In the genomic region with DNA sequence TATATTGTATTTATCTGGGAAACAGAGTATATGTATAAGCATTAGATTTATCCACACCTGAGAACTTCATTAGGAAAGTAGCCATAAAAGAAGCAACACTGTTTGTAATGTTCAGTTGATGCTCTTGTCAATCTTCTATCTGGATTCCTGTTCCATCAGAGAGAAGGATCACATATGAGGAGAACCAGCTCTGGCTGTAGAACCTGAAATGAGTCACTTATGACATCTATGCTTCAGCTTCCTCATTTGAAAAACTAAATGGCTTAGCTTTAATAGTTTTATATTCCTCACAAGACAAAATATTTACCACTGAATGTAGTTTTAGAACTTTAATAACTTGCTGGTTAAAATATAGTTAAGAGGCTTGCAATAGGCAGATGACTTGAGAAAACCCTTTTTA, we compare ENCODE assay signal across 19 cellular contexts.
DNase-seq lines count a peak whose midpoint lies in the region; ATAC-seq, FAIRE-seq and TF ChIP-seq lines count a peak whose summit lies in the region.
"Had no signal": no experiment of that assay in that cellular context is flagged by ENCODE, and none has a peak within 500 bp of the region (broad histone marks: within the 10 kb centered on the region; RNA-seq: fewer than 3 reads in every experiment).

No MANE protein-coding gene starts in this region.

- H3K27me3 ChIP-seq in astrocyte (ENCODE audit: insufficient read depth, low read length) (no peaks in the 10 kb centered on the region), right cardiac atrium (ENCODE audit: control insufficient read depth, insufficient read depth) (no peaks in the 10 kb centered on the region)
- H3K27me3 ChIP-seq: spleen had no signal

- ATAC-seq in right cardiac atrium (no peak), GM18861 (IDR thresholded peaks at IDR 0.05; ENCODE audit: unreplicated experiment) (no peak)
- ATAC-seq: A549; activated naive CD8-positive, alpha-beta T cell treated with anti-CD3 and anti-CD28 coated beads, Interleukin-2, amount 50 U/mL, for 24 hours; psoas muscle had no signal

- no peaks in the 10 kb centered on the region for H4K20me1 ChIP-seq in astrocyte (ENCODE audit: insufficient read depth, low read length)

- H3K4me3 ChIP-seq in astrocyte (ENCODE audit: insufficient read depth, low read depth, low read length) (no peak overlapping the region), right cardiac atrium (ENCODE audit: low read length) (no peak overlapping the region)
- H3K4me3 ChIP-seq: A549, psoas muscle, spleen had no signal

- FAIRE-seq in astrocyte (lab: Jason Lieb, UNC), result peak; percentile 65

- H3K27ac Mint-ChIP-seq in astrocyte (ENCODE audit: unreplicated experiment), result no peak overlapping the region
- H3K27ac Mint-ChIP-seq: activated naive CD8-positive, alpha-beta T cell treated with anti-CD3 and anti-CD28 coated beads, Interleukin-2, amount 50 U/mL, for 24 hours; mesothelial cell of epicardium had no signal

- no peak for TF ChIP-seq CTCF in astrocyte (IDR thresholded peaks at IDR 0.05; ENCODE audit: insufficient read depth, low read depth, low read length)

- intact Hi-C loops in right cardiac atrium (cut with DNase I), result no loop called here

- peaks cover 8% of the 10 kb centered on the region for H3K36me3 Mint-ChIP-seq in astrocyte (ENCODE audit: low read depth, unreplicated experiment)

- H3K9ac ChIP-seq in astrocyte (ENCODE audit: low read length), result no peak overlapping the region

- H3K36me3 ChIP-seq in astrocyte (ENCODE audit: insufficient read depth, low read length), result no peaks in the 10 kb centered on the region

- DNase-seq in AG08395 (ENCODE audit: low spot score), result peak; percentile 9
- DNase-seq in M059J (ENCODE audit: low read depth), result peak; percentile 7
- peak; percentile 16 for DNase-seq in astrocyte (ENCODE audit: low read depth)
- peak; percentile 58 for DNase-seq in iris pigment epithelial cell (ENCODE audit: low read depth)
- DNase-seq in right cardiac atrium, result no peak
- no peak for DNase-seq in cerebellum (ENCODE audit: low spot score)
- no peak for DNase-seq in GM03348 (ENCODE audit: low spot score)
- DNase-seq: activated naive CD8-positive, alpha-beta T cell treated with anti-CD3 and anti-CD28 coated beads, Interleukin-2, amount 50 U/mL, for 24 hours; C1 segment of cervical spinal cord; hypothalamus; MM.1S; NCI-H2029 treated with DMSO at 0.1 percent for 48 hours; NCI-H446 treated with DMSO at 0.1 percent for 48 hours; psoas muscle; spleen; T-helper 2 cell had no signal

- no peaks in the 10 kb centered on the region for H3K27me3 Mint-ChIP-seq in astrocyte (ENCODE audit: low read depth, unreplicated experiment)
- H3K27me3 Mint-ChIP-seq: activated naive CD8-positive, alpha-beta T cell treated with anti-CD3 and anti-CD28 coated beads, Interleukin-2, amount 50 U/mL, for 24 hours had no signal

- H3K4me1 Mint-ChIP-seq in astrocyte (ENCODE audit: low read depth, unreplicated experiment), result peaks cover 10% of the 10 kb centered on the region
- H3K4me1 Mint-ChIP-seq: activated naive CD8-positive, alpha-beta T cell treated with anti-CD3 and anti-CD28 coated beads, Interleukin-2, amount 50 U/mL, for 24 hours had no signal

- no peak overlapping the region for H2AFZ ChIP-seq in astrocyte (ENCODE audit: low read depth, low read length)

- H3K4me2 ChIP-seq in astrocyte (ENCODE audit: low read length), result no peak overlapping the region
- H3K4me2 ChIP-seq: A549 had no signal

- peaks cover 10% of the 10 kb centered on the region for H3K9me3 Mint-ChIP-seq in astrocyte (ENCODE audit: unreplicated experiment)

- no peak overlapping the region for H3K4me3 Mint-ChIP-seq in astrocyte (ENCODE audit: unreplicated experiment)
- H3K4me3 Mint-ChIP-seq: activated naive CD8-positive, alpha-beta T cell treated with anti-CD3 and anti-CD28 coated beads, Interleukin-2, amount 50 U/mL, for 24 hours; mesothelial cell of epicardium had no signal

- no peak overlapping the region for H3K27ac ChIP-seq in astrocyte (ENCODE audit: low read depth, low read length)
- no peak overlapping the region for H3K27ac ChIP-seq in right cardiac atrium (ENCODE audit: low read length)
- H3K27ac ChIP-seq: psoas muscle, spleen had no signal

- no peaks in the 10 kb centered on the region for H3K79me2 ChIP-seq in astrocyte (ENCODE audit: insufficient read depth, low read length)

- peaks cover 5% of the 10 kb centered on the region for H3K4me1 ChIP-seq in astrocyte (ENCODE audit: insufficient read depth, low read length)
- H3K4me1 ChIP-seq in right cardiac atrium (ENCODE audit: control insufficient read depth, insufficient read depth, low read length), result peaks cover 3% of the 10 kb centered on the region

- no peaks in the 10 kb centered on the region for H3K9me3 ChIP-seq in astrocyte (ENCODE audit: insufficient read depth, low read depth, low read length)
- no peaks in the 10 kb centered on the region for H3K9me3 ChIP-seq in right cardiac atrium (ENCODE audit: control insufficient read depth, low read length)
- H3K9me3 ChIP-seq: psoas muscle had no signal

Comparison
In these comparisons a context has a peak if more than half of its experiments do, and no peak if none do; other contexts are left out.
1. DNase-seq: peak in AG08395 (single experiment), M059J (single experiment), astrocyte (single experiment) and iris pigment epithelial cell (single experiment); none in right cardiac atrium (0 of 3), cerebellum (single experiment) and GM03348 (single experiment).